ENCODE assay signal across 1 cellular context in the genomic region with DNA sequence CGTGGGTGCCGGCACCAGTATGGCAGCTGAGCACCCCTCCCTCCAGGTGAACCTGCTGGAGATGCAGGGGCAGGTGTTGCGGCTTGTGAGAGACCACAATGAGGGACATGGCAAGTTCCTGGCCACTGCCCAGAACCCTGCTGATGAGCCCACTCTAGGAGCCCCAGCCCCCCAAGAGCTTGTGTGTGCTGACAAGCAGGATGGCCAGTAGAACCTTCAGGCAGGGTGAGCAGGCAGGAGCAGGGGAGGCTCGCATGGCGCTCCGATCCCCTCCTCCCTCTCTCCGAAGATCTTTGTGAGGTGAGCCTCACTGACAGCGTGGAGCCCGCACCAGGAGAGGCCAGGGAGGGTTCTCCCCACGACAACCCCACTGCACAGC.
TF ChIP-seq lines count a peak whose summit lies in the region.

No MANE protein-coding gene starts in this region.

TF ChIP-seq in GM23338, 12 proteins besides CTCF, POLR2A, EP300 and RAD21 (continued from another document):
- TF ChIP-seq, protein P1, sequence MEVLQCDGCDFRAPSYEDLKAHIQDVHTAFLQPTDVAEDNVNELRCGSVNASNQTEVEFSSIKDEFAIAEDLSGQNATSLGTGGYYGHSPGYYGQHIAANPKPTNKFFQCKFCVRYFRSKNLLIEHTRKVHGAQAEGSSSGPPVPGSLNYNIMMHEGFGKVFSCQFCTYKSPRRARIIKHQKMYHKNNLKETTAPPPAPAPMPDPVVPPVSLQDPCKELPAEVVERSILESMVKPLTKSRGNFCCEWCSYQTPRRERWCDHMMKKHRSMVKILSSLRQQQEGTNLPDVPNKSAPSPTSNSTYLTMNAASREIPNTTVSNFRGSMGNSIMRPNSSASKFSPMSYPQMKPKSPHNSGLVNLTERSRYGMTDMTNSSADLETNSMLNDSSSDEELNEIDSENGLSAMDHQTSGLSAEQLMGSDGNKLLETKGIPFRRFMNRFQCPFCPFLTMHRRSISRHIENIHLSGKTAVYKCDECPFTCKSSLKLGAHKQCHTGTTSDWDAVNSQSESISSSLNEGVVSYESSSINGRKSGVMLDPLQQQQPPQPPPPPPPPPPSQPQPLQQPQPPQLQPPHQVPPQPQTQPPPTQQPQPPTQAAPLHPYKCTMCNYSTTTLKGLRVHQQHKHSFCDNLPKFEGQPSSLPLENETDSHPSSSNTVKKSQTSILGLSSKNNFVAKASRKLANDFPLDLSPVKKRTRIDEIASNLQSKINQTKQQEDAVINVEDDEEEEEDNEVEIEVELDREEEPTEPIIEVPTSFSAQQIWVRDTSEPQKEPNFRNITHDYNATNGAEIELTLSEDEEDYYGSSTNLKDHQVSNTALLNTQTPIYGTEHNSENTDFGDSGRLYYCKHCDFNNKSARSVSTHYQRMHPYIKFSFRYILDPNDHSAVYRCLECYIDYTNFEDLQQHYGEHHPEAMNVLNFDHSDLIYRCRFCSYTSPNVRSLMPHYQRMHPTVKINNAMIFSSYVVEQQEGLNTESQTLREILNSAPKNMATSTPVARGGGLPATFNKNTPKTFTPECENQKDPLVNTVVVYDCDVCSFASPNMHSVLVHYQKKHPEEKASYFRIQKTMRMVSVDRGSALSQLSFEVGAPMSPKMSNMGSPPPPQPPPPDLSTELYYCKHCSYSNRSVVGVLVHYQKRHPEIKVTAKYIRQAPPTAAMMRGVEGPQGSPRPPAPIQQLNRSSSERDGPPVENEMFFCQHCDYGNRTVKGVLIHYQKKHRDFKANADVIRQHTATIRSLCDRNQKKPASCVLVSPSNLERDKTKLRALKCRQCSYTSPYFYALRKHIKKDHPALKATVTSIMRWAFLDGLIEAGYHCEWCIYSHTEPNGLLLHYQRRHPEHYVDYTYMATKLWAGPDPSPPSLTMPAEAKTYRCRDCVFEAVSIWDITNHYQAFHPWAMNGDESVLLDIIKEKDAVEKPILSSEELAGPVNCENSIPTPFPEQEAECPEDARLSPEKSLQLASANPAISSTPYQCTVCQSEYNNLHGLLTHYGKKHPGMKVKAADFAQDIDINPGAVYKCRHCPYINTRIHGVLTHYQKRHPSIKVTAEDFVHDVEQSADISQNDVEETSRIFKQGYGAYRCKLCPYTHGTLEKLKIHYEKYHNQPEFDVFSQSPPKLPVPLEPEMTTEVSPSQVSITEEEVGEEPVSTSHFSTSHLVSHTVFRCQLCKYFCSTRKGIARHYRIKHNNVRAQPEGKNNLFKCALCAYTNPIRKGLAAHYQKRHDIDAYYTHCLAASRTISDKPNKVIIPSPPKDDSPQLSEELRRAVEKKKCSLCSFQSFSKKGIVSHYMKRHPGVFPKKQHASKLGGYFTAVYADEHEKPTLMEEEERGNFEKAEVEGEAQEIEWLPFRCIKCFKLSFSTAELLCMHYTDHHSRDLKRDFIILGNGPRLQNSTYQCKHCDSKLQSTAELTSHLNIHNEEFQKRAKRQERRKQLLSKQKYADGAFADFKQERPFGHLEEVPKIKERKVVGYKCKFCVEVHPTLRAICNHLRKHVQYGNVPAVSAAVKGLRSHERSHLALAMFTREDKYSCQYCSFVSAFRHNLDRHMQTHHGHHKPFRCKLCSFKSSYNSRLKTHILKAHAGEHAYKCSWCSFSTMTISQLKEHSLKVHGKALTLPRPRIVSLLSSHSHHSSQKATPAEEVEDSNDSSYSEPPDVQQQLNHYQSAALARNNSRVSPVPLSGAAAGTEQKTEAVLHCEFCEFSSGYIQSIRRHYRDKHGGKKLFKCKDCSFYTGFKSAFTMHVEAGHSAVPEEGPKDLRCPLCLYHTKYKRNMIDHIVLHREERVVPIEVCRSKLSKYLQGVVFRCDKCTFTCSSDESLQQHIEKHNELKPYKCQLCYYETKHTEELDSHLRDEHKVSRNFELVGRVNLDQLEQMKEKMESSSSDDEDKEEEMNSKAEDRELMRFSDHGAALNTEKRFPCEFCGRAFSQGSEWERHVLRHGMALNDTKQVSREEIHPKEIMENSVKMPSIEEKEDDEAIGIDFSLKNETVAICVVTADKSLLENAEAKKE (CRISPR knock-in tag; IDR thresholded peaks at IDR 0.05) = no peak
- no peak for TF ChIP-seq NANOG (IDR thresholded peaks at IDR 0.05; ENCODE audit: borderline replicate concordance)
- no peak for TF ChIP-seq ZNF114 (CRISPR knock-in tag; IDR thresholded peaks at IDR 0.05)
- no peak for TF ChIP-seq POLR2AphosphoS5 (IDR thresholded peaks at IDR 0.05; ENCODE audit: low read depth)
- no peak for TF ChIP-seq EZH2phosphoT487 (IDR thresholded peaks at IDR 0.05; ENCODE audit: unreplicated experiment)
- TF ChIP-seq, protein P2, sequence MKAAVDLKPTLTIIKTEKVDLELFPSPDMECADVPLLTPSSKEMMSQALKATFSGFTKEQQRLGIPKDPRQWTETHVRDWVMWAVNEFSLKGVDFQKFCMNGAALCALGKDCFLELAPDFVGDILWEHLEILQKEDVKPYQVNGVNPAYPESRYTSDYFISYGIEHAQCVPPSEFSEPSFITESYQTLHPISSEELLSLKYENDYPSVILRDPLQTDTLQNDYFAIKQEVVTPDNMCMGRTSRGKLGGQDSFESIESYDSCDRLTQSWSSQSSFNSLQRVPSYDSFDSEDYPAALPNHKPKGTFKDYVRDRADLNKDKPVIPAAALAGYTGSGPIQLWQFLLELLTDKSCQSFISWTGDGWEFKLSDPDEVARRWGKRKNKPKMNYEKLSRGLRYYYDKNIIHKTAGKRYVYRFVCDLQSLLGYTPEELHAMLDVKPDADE (IDR thresholded peaks at IDR 0.05) = no peak
- TF ChIP-seq CREB1 (CRISPR knock-in tag; IDR thresholded peaks at IDR 0.05; ENCODE audit: low read depth) = no peak
- no peak for TF ChIP-seq STAT1 (IDR thresholded peaks at IDR 0.05; ENCODE audit: unreplicated experiment)
- no peak for TF ChIP-seq ZNF331 (CRISPR knock-in tag; IDR thresholded peaks at IDR 0.05; ENCODE audit: low read depth)
- TF ChIP-seq EZH2 (IDR thresholded peaks at IDR 0.05; ENCODE audit: low read depth, unreplicated experiment) = no peak
